In the genomic region with DNA sequence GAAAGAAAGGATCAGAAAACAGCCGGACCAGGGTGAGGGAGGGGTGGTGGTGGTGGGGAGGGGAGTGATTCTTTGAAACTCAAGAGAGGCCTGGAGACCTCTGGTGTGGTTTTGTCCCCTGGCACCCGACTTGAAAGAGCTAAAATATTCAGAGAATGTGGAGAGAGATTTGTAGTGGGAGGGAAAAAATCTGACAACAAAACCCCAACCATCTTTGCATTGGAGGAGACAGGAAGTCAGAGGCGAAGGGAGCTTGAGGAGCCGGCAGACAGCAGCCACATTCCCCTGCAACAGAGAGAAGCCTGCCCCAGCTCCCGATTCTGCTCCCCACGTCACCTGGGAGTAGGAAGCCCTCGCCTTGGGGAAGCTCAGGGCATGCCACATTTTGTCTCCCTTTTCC, we compare ENCODE assay signal across 8 cellular contexts.
DNase-seq lines count a peak whose midpoint lies in the region; ATAC-seq and TF ChIP-seq lines count a peak whose summit lies in the region.

No MANE protein-coding gene starts in this region.

- ATAC-seq in CD8-positive, alpha-beta T cell: no peak
- ATAC-seq in naive B cell (ENCODE audit: low read depth in 2 of 2) (no peak), HG02623 (IDR thresholded peaks at IDR 0.05; ENCODE audit: unreplicated experiment) (no peak), GM19328 (IDR thresholded peaks at IDR 0.05; ENCODE audit: unreplicated experiment) (no peak)

- no peaks in the 10 kb centered on the region for H3K27me3 Mint-ChIP-seq in CD8-positive, alpha-beta T cell (ENCODE audit: low read depth)
- H3K27me3 Mint-ChIP-seq in naive B cell: no peaks in the 10 kb centered on the region

- peak overlapping the region; percentile 80 for H3K9ac ChIP-seq in HUES6 (ENCODE audit: low read length)

- H3K4me3 ChIP-seq in CD8-positive, alpha-beta T cell (ENCODE audit: low read depth, low read length): peak overlapping the region; percentile 23
- H3K4me3 ChIP-seq in HUES6 (ENCODE audit: low read depth, low read length) (peak overlapping the region; percentile 6; the same call in 1 of the 2 replicates), cardiac fibroblast (replicated peaks in 1 of 2; ENCODE audit: low read depth in 2 of 2, low read length in 2 of 2) (no peak overlapping the region)

- peaks cover 22% of the 10 kb centered on the region for H3K4me1 Mint-ChIP-seq in CD8-positive, alpha-beta T cell (ENCODE audit: low read depth)
- peaks cover 21 to 65% (median 23%) of the 10 kb centered on the region in 3 donors for H3K4me1 Mint-ChIP-seq in naive B cell

- CTCF ChIA-PET in CD8-positive, alpha-beta T cell (lab: Charles Lee): interaction anchor here (0.8 to 7.7 kb wide), 14 partner anchors 8 to 146 kb away, joined by 3 to 61 read pairs (median 6); no protein-coding TSS in a partner anchor

- peak in 1 of 7 experiments; percentile 25 for DNase-seq in CD8-positive, alpha-beta T cell
- DNase-seq in cardiac fibroblast (ENCODE audit: low read depth in 2 of 2) (peak; percentile 26 to 74), naive B cell (no peak), HUDEP-2 (lab: John Stamatoyannopoulos, UW; ENCODE audit: unreplicated experiment in 76 of 76) (no peak), NCI-H748 treated with DMSO at 0.1 percent for 48 hours (lab: John Stamatoyannopoulos, UW) (no peak)

- H3K27me3 ChIP-seq in CD8-positive, alpha-beta T cell (ENCODE audit: insufficient read depth, low read length): no peaks in the 10 kb centered on the region
- H3K27me3 ChIP-seq in HUES6 (ENCODE audit: control insufficient read depth, insufficient read depth, low read length): no peaks in the 10 kb centered on the region

- peak overlapping the region; percentile 73 for H3K4me3 Mint-ChIP-seq in CD8-positive, alpha-beta T cell
- H3K4me3 Mint-ChIP-seq in naive B cell: peak overlapping the region; percentile 63 to 90 (median 84)

- POLR2A ChIA-PET in CD8-positive, alpha-beta T cell (lab: Charles Lee): interaction anchor here (0.6 to 1.9 kb wide), 20 partner anchors 9 to 286 kb away, joined by 3 to 12 read pairs (median 4); a partner anchor contains a TSS

- peaks cover 5% of the 10 kb centered on the region for H3K36me3 ChIP-seq in CD8-positive, alpha-beta T cell (ENCODE audit: insufficient read depth, low read length)
- H3K36me3 ChIP-seq in HUES6 (ENCODE audit: control insufficient read depth, insufficient read depth, low read length): no peaks in the 10 kb centered on the region

- H3K27ac Mint-ChIP-seq in CD8-positive, alpha-beta T cell: no peak overlapping the region
- H3K27ac Mint-ChIP-seq in naive B cell: peak overlapping the region in 2 of 6 donors; percentile 98 to 99

- intact Hi-C loops in CD8-positive, alpha-beta T cell (cut with DNase I, micrococcal nuclease): loop anchor here in 1 of 2 experiments (2.0 kb wide), 1 partner anchor 85 kb away; a partner anchor contains a TSS

- H3K36me3 Mint-ChIP-seq in CD8-positive, alpha-beta T cell: peaks cover 31% of the 10 kb centered on the region
- no peaks in the 10 kb centered on the region for H3K36me3 Mint-ChIP-seq in naive B cell

- peaks cover 18% of the 10 kb centered on the region for H3K4me1 ChIP-seq in CD8-positive, alpha-beta T cell (ENCODE audit: insufficient read depth, low read length)
- H3K4me1 ChIP-seq in HUES6 (ENCODE audit: control insufficient read depth, insufficient read depth, low read length): peaks cover 62% of the 10 kb centered on the region

- no peaks in the 10 kb centered on the region for H3K9me3 Mint-ChIP-seq in CD8-positive, alpha-beta T cell
- no peaks in the 10 kb centered on the region for H3K9me3 Mint-ChIP-seq in naive B cell

- no peak for TF ChIP-seq CTCF in CD8-positive, alpha-beta T cell (IDR thresholded peaks at IDR 0.05)
- no peak for TF ChIP-seq CTCF in cardiac fibroblast (IDR thresholded peaks at IDR 0.05; ENCODE audit: low read depth, low read length)

- H3K27ac ChIP-seq in CD8-positive, alpha-beta T cell (ENCODE audit: low read depth, low read length): no peak overlapping the region
- H3K27ac ChIP-seq in HUES6 (ENCODE audit: low read depth, low read length): peak overlapping the region; percentile 82; the same call in 1 of the 2 replicates

- H3K9me3 ChIP-seq in CD8-positive, alpha-beta T cell (ENCODE audit: low read length): no peaks in the 10 kb centered on the region
- H3K9me3 ChIP-seq in HUES6 (ENCODE audit: control insufficient read depth, insufficient read depth, low read depth, low read length): no peaks in the 10 kb centered on the region

Comparison
In these comparisons a context has a peak if more than half of its experiments do, and no peak if none do; other contexts are left out.
1. DNase-seq: peak in cardiac fibroblast (2 of 2); none in naive B cell (single experiment), HUDEP-2 (0 of 76) and NCI-H748 treated with DMSO at 0.1 percent for 48 hours (single experiment).
2. H3K4me3 ChIP-seq: peak in CD8-positive, alpha-beta T cell (single experiment) and HUES6 (single experiment); none in cardiac fibroblast (0 of 2).